ENCODE assay signal across 1 cellular context in genomic region chr13:23847545-23847944, GRCh38.
TF ChIP-seq lines count a peak whose summit lies in the region.

No MANE protein-coding gene starts in this region.

TF ChIP-seq in GM12878, 131 proteins besides CTCF, POLR2A, EP300 and RAD21:
- TF ChIP-seq POU2F2 (IDR thresholded peaks at IDR 0.05; ENCODE audit: borderline replicate concordance, low read depth, low read length) = no peak
- no peak for TF ChIP-seq ATF3 (IDR thresholded peaks at IDR 0.05; ENCODE audit: borderline replicate concordance, extremely low read depth, low read depth, low read length)
- no peak for TF ChIP-seq CEBPZ (IDR thresholded peaks at IDR 0.05; ENCODE audit: low read depth, low read length)
